ENCODE assay signal across 12 cellular contexts in the genomic region with DNA sequence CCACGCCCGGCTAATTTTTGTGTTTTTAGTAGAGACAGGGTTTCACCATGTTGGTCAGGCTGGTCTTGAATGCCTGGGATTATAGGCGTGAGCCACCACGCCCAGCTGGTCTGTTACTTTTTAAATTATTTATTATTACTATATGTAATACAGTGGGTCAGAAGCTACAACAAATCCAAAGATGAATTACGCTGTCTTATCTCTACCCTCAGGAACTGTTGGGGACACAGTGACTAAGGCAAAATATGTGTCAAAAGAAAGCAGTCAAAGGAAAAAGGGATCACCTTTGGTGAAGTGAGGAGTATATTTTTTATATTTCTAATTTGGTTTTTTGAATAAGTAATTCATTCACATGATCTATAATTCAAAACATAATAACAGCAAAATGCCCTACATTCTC. TPM values are rescaled to one million over a fixed set of nuclear protein-coding genes. Genes with fewer than 3 reads are reported as not detected.
DNase-seq lines count a peak whose midpoint lies in the region; ATAC-seq, FAIRE-seq and TF ChIP-seq lines count a peak whose summit lies in the region.
"Had no signal": no experiment of that assay in that cellular context is flagged by ENCODE, and none has a peak within 500 bp of the region (broad histone marks: within the 10 kb centered on the region; RNA-seq: fewer than 3 reads in every experiment).

No MANE protein-coding gene starts in this region.

- TF ChIP-seq POLR2A in GM12892 (IDR thresholded peaks at IDR 0.05; ENCODE audit: low read depth, low read length) = no peak

- no peak for FAIRE-seq in GM12892 (lab: Jason Lieb, UNC)

- H3K27me3 ChIP-seq in left ventricle myocardium inferior (ENCODE audit: low read depth) (no peaks in the 10 kb centered on the region), lung (ENCODE audit: control insufficient read depth, insufficient read depth) (no peaks in the 10 kb centered on the region), upper lobe of right lung (no peaks in the 10 kb centered on the region)

- DNase-seq in left ventricle myocardium inferior (no peak), left cardiac atrium (no peak), lung (ENCODE audit: low spot score) (no peak), upper lobe of right lung (no peak), cerebellar nuclear complex (lab: John Stamatoyannopoulos, UW) (no peak), GM12892 (ENCODE audit: insufficient read length) (no peak)
- DNase-seq in activated CD8-positive, alpha-beta T cell treated with anti-CD3 and anti-CD28 coated beads, Interleukin-2, amount 10 ng/mL, durations not matched to agents 7 days and 5 days = no peak
- no peak for DNase-seq in activated effector memory CD4-positive, alpha-beta T cell treated with anti-CD3 and anti-CD28 coated beads, Interleukin-2, amount 50 U/mL, for 16 hours
- DNase-seq: Kasumi-1; NCI-H2171; stimulated activated CD4-positive, alpha-beta T cell treated with anti-CD3 and anti-CD28 coated beads, Interleukin-12 subunit alpha, Interleukin-12 subunit beta, amount 100 ng/mL, for 4 hours had no signal

- no peak for TF ChIP-seq CTCF in left ventricle myocardium inferior (IDR thresholded peaks at IDR 0.05; ENCODE audit: borderline replicate concordance)
- no peak for TF ChIP-seq CTCF in lung (IDR thresholded peaks at IDR 0.05; ENCODE audit: control extremely low read depth, extremely low read depth)
- TF ChIP-seq CTCF in upper lobe of right lung (IDR thresholded peaks at IDR 0.05) = no peak

- no peaks in the 10 kb centered on the region for H3K27me3 Mint-ChIP-seq in activated CD8-positive, alpha-beta T cell treated with anti-CD3 and anti-CD28 coated beads, Interleukin-2, amount 10 ng/mL, durations not matched to agents 7 days and 5 days (ENCODE audit: low read depth)

- H3K36me3 ChIP-seq in left ventricle myocardium inferior = peaks cover 4% of the 10 kb centered on the region
- no peaks in the 10 kb centered on the region for H3K36me3 ChIP-seq in lung (ENCODE audit: control insufficient read depth in 2 of 2, insufficient read depth in 2 of 2, low read length in 2 of 2)
- H3K36me3 ChIP-seq in upper lobe of right lung = no peaks in the 10 kb centered on the region

- no peak for ATAC-seq in left cardiac atrium
- no peak for ATAC-seq in activated CD8-positive, alpha-beta T cell treated with anti-CD3 and anti-CD28 coated beads, Interleukin-2, amount 10 ng/mL, durations not matched to agents 7 days and 5 days
- no peak for ATAC-seq in lung (ENCODE audit: insufficient read depth, low FRiP score)
- no peak for ATAC-seq in upper lobe of right lung

- peak overlapping the region; percentile 39 for H3K27ac Mint-ChIP-seq in activated CD8-positive, alpha-beta T cell treated with anti-CD3 and anti-CD28 coated beads, Interleukin-2, amount 10 ng/mL, durations not matched to agents 7 days and 5 days

- no peak overlapping the region for H3K4me3 Mint-ChIP-seq in activated CD8-positive, alpha-beta T cell treated with anti-CD3 and anti-CD28 coated beads, Interleukin-2, amount 10 ng/mL, durations not matched to agents 7 days and 5 days
- H3K4me3 Mint-ChIP-seq: CD14-positive monocyte had no signal

- POLR2A ChIA-PET in activated CD8-positive, alpha-beta T cell treated with anti-CD3 and anti-CD28 coated beads, Interleukin-2, amount 10 ng/mL, durations not matched to agents 7 days and 5 days (lab: Charles Lee) = interaction anchor here (1.0 to 2.4 kb wide), 3 partner anchors 13 to 370 kb away, joined by 3 to 11 read pairs (median 3); partner anchors contain the start of gene METTL21A

- peaks cover 44% of the 10 kb centered on the region for H3K36me3 Mint-ChIP-seq in activated CD8-positive, alpha-beta T cell treated with anti-CD3 and anti-CD28 coated beads, Interleukin-2, amount 10 ng/mL, durations not matched to agents 7 days and 5 days (ENCODE audit: low read depth)

- H3K9me3 Mint-ChIP-seq in activated CD8-positive, alpha-beta T cell treated with anti-CD3 and anti-CD28 coated beads, Interleukin-2, amount 10 ng/mL, durations not matched to agents 7 days and 5 days (ENCODE audit: insufficient read depth) = no peaks in the 10 kb centered on the region

- H3K4me1 ChIP-seq in left ventricle myocardium inferior (peaks cover 81% of the 10 kb centered on the region), lung (ENCODE audit: control insufficient read depth in 2 of 2, insufficient read depth in 2 of 2, low read length in 2 of 2) (peaks cover 5 to 7% of the 10 kb centered on the region in 2 donors), upper lobe of right lung (peaks cover 41% of the 10 kb centered on the region)

- WGBS in lung, 2 donors = 82 to 83% methylated on average over 5 of the region's 5 CpGs

- H3K4me1 Mint-ChIP-seq in activated CD8-positive, alpha-beta T cell treated with anti-CD3 and anti-CD28 coated beads, Interleukin-2, amount 10 ng/mL, durations not matched to agents 7 days and 5 days (ENCODE audit: low read depth) = peaks cover 40% of the 10 kb centered on the region

- CTCF ChIA-PET in activated CD8-positive, alpha-beta T cell treated with anti-CD3 and anti-CD28 coated beads, Interleukin-2, amount 10 ng/mL, durations not matched to agents 7 days and 5 days (lab: Charles Lee) = interaction anchor here (1.2 to 1.8 kb wide), 2 partner anchors 65 to 91 kb away, joined by 3 to 5 read pairs; partner anchors contain the start of gene METTL21A

- no peaks in the 10 kb centered on the region for H3K9me3 ChIP-seq in left ventricle myocardium inferior (replicated peaks)
- no peaks in the 10 kb centered on the region for H3K9me3 ChIP-seq in lung (ENCODE audit: control insufficient read depth in 2 of 2, insufficient read depth in 1 of 2, low read length in 1 of 2)
- no peaks in the 10 kb centered on the region for H3K9me3 ChIP-seq in upper lobe of right lung

- intact Hi-C loops in left ventricle myocardium inferior (cut with micrococcal nuclease) (no loop called here), left cardiac atrium (cut with DNase I) (loop anchor here in 1 of 2 donors (5.0 to 10.0 kb wide), 2 partner anchors 52 to 90 kb away; partner anchors contain the start of gene METTL21A), upper lobe of right lung (cut with DNase I) (no loop called here)

- H3K4me3 ChIP-seq in left ventricle myocardium inferior = peak overlapping the region; percentile 6
- H3K4me3 ChIP-seq in lung = no peak overlapping the region
- peak overlapping the region; percentile 1 for H3K4me3 ChIP-seq in upper lobe of right lung

- peak overlapping the region; percentile 94 for H3K27ac ChIP-seq in left ventricle myocardium inferior (replicated peaks)
- H3K27ac ChIP-seq in lung (ENCODE audit: low read depth in 1 of 2, low read length in 1 of 2) = peak overlapping the region; percentile 47 to 59
- peak overlapping the region; percentile 45 for H3K27ac ChIP-seq in upper lobe of right lung

RNA-seq across cellular contexts. Expression of gene CREB1, which starts 4.6 kb away (rescaled TPM):
- 50.5 TPM for total RNA-seq in left ventricle myocardium inferior
- 10 to 100 TPM; 40.4 to 40.6 TPM for total RNA-seq in left cardiac atrium
- total RNA-seq in activated CD8-positive, alpha-beta T cell treated with anti-CD3 and anti-CD28 coated beads, Interleukin-2, amount 10 ng/mL, durations not matched to agents 7 days and 5 days = 100 to 1,000 TPM in 1 of 2 experiments, 10 to 100 TPM in 1; 87.6 to 103 TPM
- 10 to 100 TPM; 54.2 to 79.6 TPM for total RNA-seq in lung
- polyA plus RNA-seq in lung = 10 to 100 TPM in 1 of 2 donors, 1 to 10 TPM in 1; 5.4 to 16.0 TPM
- total RNA-seq in upper lobe of right lung = 60.2 TPM
- 48.2 TPM for polyA plus RNA-seq in GM12892 (2012; ENCODE audit: missing spikeins)
